In the genomic region with DNA sequence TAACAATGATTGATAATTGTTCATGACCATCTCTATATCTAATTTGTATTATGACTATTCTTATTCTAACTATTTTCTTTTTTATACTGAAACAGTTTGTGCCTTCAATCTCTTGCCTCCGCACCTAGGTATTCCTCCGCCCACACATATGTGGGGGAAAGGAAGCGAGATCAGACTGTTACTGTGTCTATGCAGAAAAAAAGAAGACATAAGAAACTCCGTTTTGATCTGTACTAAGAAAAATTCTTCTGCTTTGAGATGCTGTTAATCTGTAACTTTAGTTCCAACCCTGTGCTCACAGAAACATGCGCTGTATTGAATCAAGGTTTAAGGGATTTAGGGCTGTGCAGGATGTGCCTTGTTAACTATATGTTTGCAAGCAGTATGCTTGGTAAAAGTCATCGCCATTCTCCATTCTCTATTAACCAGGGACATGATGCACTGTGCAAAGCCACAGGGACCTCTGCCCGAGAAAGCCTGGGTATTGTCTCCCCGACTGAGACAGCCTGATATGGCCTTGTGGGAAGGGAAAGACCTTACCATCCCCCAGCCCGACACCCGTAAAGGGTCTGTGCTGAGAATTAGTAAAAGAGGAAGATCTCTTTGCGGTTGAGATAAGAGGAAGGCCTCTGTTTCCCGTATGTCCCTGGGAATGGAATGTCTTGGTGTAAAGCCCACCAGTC, we compare ENCODE assay signal across 11 cellular contexts. TPM values are rescaled to one million over a fixed set of nuclear protein-coding genes. Genes with fewer than 3 reads are reported as not detected.
DNase-seq lines count a peak whose midpoint lies in the region; ATAC-seq and TF ChIP-seq lines count a peak whose summit lies in the region.
"Had no signal": no experiment of that assay in that cellular context is flagged by ENCODE, and none has a peak within 500 bp of the region (broad histone marks: within the 10 kb centered on the region; RNA-seq: fewer than 3 reads in every experiment).

No MANE protein-coding gene starts in this region.

- intact Hi-C loops in lower lobe of right lung (cut with DNase I), result no loop called here
- intact Hi-C loops in PC-9 (cut with micrococcal nuclease; ENCODE audit: unreplicated experiment), result no loop called here
- intact Hi-C loops in breast epithelium (cut with DNase I; ENCODE audit: low total_unique reads), result no loop called here

- H3K27me3 Mint-ChIP-seq in stimulated activated naive CD8-positive, alpha-beta T cell treated with anti-CD3 and anti-CD28 coated beads, Interleukin-15, Interleukin-2, amounts not matched to agents 100 ng/mL and 50 ng/mL, for 24 hours, result no peaks in the 10 kb centered on the region
- no peaks in the 10 kb centered on the region for H3K27me3 Mint-ChIP-seq in activated CD8-positive, alpha-beta T cell treated with anti-CD3 and anti-CD28 coated beads, Interleukin-2, amount 10 ng/mL, durations not matched to agents 7 days and 5 days (ENCODE audit: low read depth)

- H3K9me3 Mint-ChIP-seq in stimulated activated naive CD8-positive, alpha-beta T cell treated with anti-CD3 and anti-CD28 coated beads, Interleukin-15, Interleukin-2, amounts not matched to agents 100 ng/mL and 50 ng/mL, for 24 hours, result no peaks in the 10 kb centered on the region
- no peaks in the 10 kb centered on the region for H3K9me3 Mint-ChIP-seq in activated CD8-positive, alpha-beta T cell treated with anti-CD3 and anti-CD28 coated beads, Interleukin-2, amount 10 ng/mL, durations not matched to agents 7 days and 5 days (ENCODE audit: insufficient read depth)

- CTCF ChIA-PET in activated CD8-positive, alpha-beta T cell treated with anti-CD3 and anti-CD28 coated beads, Interleukin-2, amount 10 ng/mL, durations not matched to agents 7 days and 5 days (lab: Charles Lee), result no interaction called here
- CTCF ChIA-PET in PC-9 (lab: Charles Lee), result no interaction called here

- peaks cover 11% of the 10 kb centered on the region; the same call in 1 of the 2 replicates for H3F3A ChIP-seq in PC-9 (ENCODE audit: insufficient read depth, low read depth)

- TF ChIP-seq POLR2A in breast epithelium (IDR thresholded peaks at IDR 0.05), result no peak

- DNase-seq in stimulated activated naive CD8-positive, alpha-beta T cell treated with anti-CD3 and anti-CD28 coated beads, Interleukin-15, Interleukin-2, amounts not matched to agents 100 U/mL and 50 U/mL, for 24 hours, result no peak
- no peak for DNase-seq in activated CD8-positive, alpha-beta T cell treated with anti-CD3 and anti-CD28 coated beads, Interleukin-2, amount 10 ng/mL, durations not matched to agents 7 days and 5 days
- DNase-seq in lower lobe of right lung (peak; percentile 41), DMS 273 treated with DMSO at 0.1 percent for 48 hours (lab: John Stamatoyannopoulos, UW) (no peak), PC-9 (no peak), breast epithelium (ENCODE audit: low spot score in 2 of 2) (no peak)
- DNase-seq: PC-3, retina had no signal

- H3K27me3 ChIP-seq in lower lobe of right lung (ENCODE audit: low read depth), result no peaks in the 10 kb centered on the region
- H3K27me3 ChIP-seq in PC-9 (ENCODE audit: insufficient read depth, low read depth), result no peaks in the 10 kb centered on the region
- no peaks in the 10 kb centered on the region for H3K27me3 ChIP-seq in breast epithelium
- H3K27me3 ChIP-seq: tibial artery had no signal

- peaks cover 6% of the 10 kb centered on the region for H3K36me3 Mint-ChIP-seq in stimulated activated naive CD8-positive, alpha-beta T cell treated with anti-CD3 and anti-CD28 coated beads, Interleukin-15, Interleukin-2, amounts not matched to agents 100 ng/mL and 50 ng/mL, for 24 hours (ENCODE audit: low read depth)
- H3K36me3 Mint-ChIP-seq in activated CD8-positive, alpha-beta T cell treated with anti-CD3 and anti-CD28 coated beads, Interleukin-2, amount 10 ng/mL, durations not matched to agents 7 days and 5 days (ENCODE audit: low read depth), result peaks cover 16% of the 10 kb centered on the region

- H3K9me3 ChIP-seq in lower lobe of right lung (no peaks in the 10 kb centered on the region), PC-9 (ENCODE audit: insufficient read depth, low read depth) (no peaks in the 10 kb centered on the region), breast epithelium (no peaks in the 10 kb centered on the region)
- H3K9me3 ChIP-seq: tibial artery had no signal

- BruUV-seq in PC-9 (replicated peaks; lab: Mats Ljungman, UMichigan), result no TSS peak

- H3K4me3 Mint-ChIP-seq in stimulated activated naive CD8-positive, alpha-beta T cell treated with anti-CD3 and anti-CD28 coated beads, Interleukin-15, Interleukin-2, amounts not matched to agents 100 ng/mL and 50 ng/mL, for 24 hours, result peak overlapping the region; percentile 75
- H3K4me3 Mint-ChIP-seq in activated CD8-positive, alpha-beta T cell treated with anti-CD3 and anti-CD28 coated beads, Interleukin-2, amount 10 ng/mL, durations not matched to agents 7 days and 5 days, result peak overlapping the region; percentile 66

- ATAC-seq in stimulated activated naive CD8-positive, alpha-beta T cell treated with anti-CD3 and anti-CD28 coated beads, Interleukin-15, Interleukin-2, amounts not matched to agents 100 U/mL and 50 U/mL, for 24 hours, result no peak
- ATAC-seq in activated CD8-positive, alpha-beta T cell treated with anti-CD3 and anti-CD28 coated beads, Interleukin-2, amount 10 ng/mL, durations not matched to agents 7 days and 5 days, result no peak
- ATAC-seq in lower lobe of right lung (no peak), GM18520 (IDR thresholded peaks at IDR 0.05; ENCODE audit: unreplicated experiment) (no peak)
- ATAC-seq: PC-3 had no signal

- H3K4me3 ChIP-seq in lower lobe of right lung (no peak overlapping the region), PC-9 (no peak overlapping the region), breast epithelium (no peak overlapping the region)
- H3K4me3 ChIP-seq: tibial artery had no signal

- peaks cover 17% of the 10 kb centered on the region for H3K79me2 ChIP-seq in PC-9 (ENCODE audit: low read depth)

- H3K27ac Mint-ChIP-seq in stimulated activated naive CD8-positive, alpha-beta T cell treated with anti-CD3 and anti-CD28 coated beads, Interleukin-15, Interleukin-2, amounts not matched to agents 100 ng/mL and 50 ng/mL, for 24 hours, result peak overlapping the region; percentile 42
- peak overlapping the region; percentile 89 for H3K27ac Mint-ChIP-seq in activated CD8-positive, alpha-beta T cell treated with anti-CD3 and anti-CD28 coated beads, Interleukin-2, amount 10 ng/mL, durations not matched to agents 7 days and 5 days

- H3K9me2 ChIP-seq in PC-9 (ENCODE audit: insufficient read depth), result no peaks in the 10 kb centered on the region

- TF ChIP-seq CTCF in lower lobe of right lung (IDR thresholded peaks at IDR 0.05) (no peak), PC-9 (conservative IDR thresholded peaks at IDR 0.05) (no peak), breast epithelium (IDR thresholded peaks at IDR 0.05) (no peak)

- H3K4me1 ChIP-seq in lower lobe of right lung, result peaks cover 42% of the 10 kb centered on the region
- peaks cover 13% of the 10 kb centered on the region for H3K4me1 ChIP-seq in PC-9 (replicated peaks; ENCODE audit: insufficient read depth)
- H3K4me1 ChIP-seq in breast epithelium, result peaks cover 5 to 13% of the 10 kb centered on the region in 2 donors

- H2AFZ ChIP-seq in PC-9, result no peak overlapping the region

- H3K27ac ChIP-seq in lower lobe of right lung (peak overlapping the region; percentile 36), PC-9 (no peak overlapping the region), breast epithelium (no peak overlapping the region)
- H3K27ac ChIP-seq: tibial artery had no signal

- H3K36me3 ChIP-seq in lower lobe of right lung (peaks cover 17% of the 10 kb centered on the region), PC-9 (ENCODE audit: low read depth) (peaks cover 17% of the 10 kb centered on the region; the same call in 1 of the 2 replicates), breast epithelium (no peaks in the 10 kb centered on the region)

- H3K4me1 Mint-ChIP-seq in stimulated activated naive CD8-positive, alpha-beta T cell treated with anti-CD3 and anti-CD28 coated beads, Interleukin-15, Interleukin-2, amounts not matched to agents 100 ng/mL and 50 ng/mL, for 24 hours (ENCODE audit: low read depth), result peaks cover 49% of the 10 kb centered on the region
- peaks cover 48% of the 10 kb centered on the region for H3K4me1 Mint-ChIP-seq in activated CD8-positive, alpha-beta T cell treated with anti-CD3 and anti-CD28 coated beads, Interleukin-2, amount 10 ng/mL, durations not matched to agents 7 days and 5 days (ENCODE audit: low read depth)

- H4K20me1 ChIP-seq in PC-9 (ENCODE audit: insufficient read depth), result no peaks in the 10 kb centered on the region

- H3K4me2 ChIP-seq in PC-9, result no peak overlapping the region

- POLR2A ChIA-PET in activated CD8-positive, alpha-beta T cell treated with anti-CD3 and anti-CD28 coated beads, Interleukin-2, amount 10 ng/mL, durations not matched to agents 7 days and 5 days (lab: Charles Lee), result no interaction called here
- POLR2A ChIA-PET in PC-9 (lab: Charles Lee; ENCODE audit: unreplicated experiment), result no interaction called here

RNA-seq across cellular contexts. Expression of a gene that starts 2.1 kb away (rescaled TPM):
- 10 to 100 TPM; 68.0 to 69.5 TPM for total RNA-seq in activated CD8-positive, alpha-beta T cell treated with anti-CD3 and anti-CD28 coated beads, Interleukin-2, amount 10 ng/mL, durations not matched to agents 7 days and 5 days
- total RNA-seq in lower lobe of right lung, result 61.2 TPM
- 106 and 135 TPM in 2 replicates for total RNA-seq in PC-9 (2021)
- 10 to 100 TPM; 74.1 to 83.4 (median 83.2) TPM for total RNA-seq in breast epithelium

RNA-seq across cellular contexts. Expression of a gene that starts 23.9 kb away (rescaled TPM):
- total RNA-seq in activated CD8-positive, alpha-beta T cell treated with anti-CD3 and anti-CD28 coated beads, Interleukin-2, amount 10 ng/mL, durations not matched to agents 7 days and 5 days, result 1,000 to 10,000 TPM; 3,822 to 4,094 TPM
- total RNA-seq in lower lobe of right lung, result 11,612 TPM
- 6,494 and 7,852 TPM in 2 replicates for total RNA-seq in PC-9 (2021)
- over 10,000 TPM; 14,217 to 22,312 (median 18,959) TPM for total RNA-seq in breast epithelium

RNA-seq across cellular contexts. Expression of a gene that starts 35.4 kb away (rescaled TPM):
- total RNA-seq in activated CD8-positive, alpha-beta T cell treated with anti-CD3 and anti-CD28 coated beads, Interleukin-2, amount 10 ng/mL, durations not matched to agents 7 days and 5 days, result 10 to 100 TPM; 64.7 to 70.8 TPM
- total RNA-seq in lower lobe of right lung (98.7 TPM), PC-9 (2021) (455 and 553 TPM in 2 replicates), breast epithelium (10 to 100 TPM; 63.0 to 98.9 (median 95.7) TPM)

RNA-seq across cellular contexts. Expression of a gene that starts 47.5 kb away (rescaled TPM):
- total RNA-seq in activated CD8-positive, alpha-beta T cell treated with anti-CD3 and anti-CD28 coated beads, Interleukin-2, amount 10 ng/mL, durations not matched to agents 7 days and 5 days, result 10 to 100 TPM; 39.2 to 40.7 TPM
- total RNA-seq in lower lobe of right lung (25.1 TPM), PC-9 (2021) (51.4 and 53.5 TPM in 2 replicates), breast epithelium (10 to 100 TPM; 48.9 to 60.0 (median 59.4) TPM)

RNA-seq across cellular contexts. Expression of a gene that starts 49.6 kb away (rescaled TPM):
- total RNA-seq in activated CD8-positive, alpha-beta T cell treated with anti-CD3 and anti-CD28 coated beads, Interleukin-2, amount 10 ng/mL, durations not matched to agents 7 days and 5 days, result 10 to 100 TPM; 32.0 to 33.6 TPM
- total RNA-seq in lower lobe of right lung (48.6 TPM), PC-9 (2021) (51.7 and 53.3 TPM in 2 replicates), breast epithelium (10 to 100 TPM; 37.4 to 51.4 (median 40.8) TPM)
